Comparison of ENCODE assay signal across 1 cellular context in genomic region chrX:30196322-30196721, GRCh38.
TF ChIP-seq lines count a peak whose summit lies in the region.

No MANE protein-coding gene starts in this region.

TF ChIP-seq in GM23338, 12 proteins besides CTCF, POLR2A, EP300 and RAD21:
- TF ChIP-seq NANOG (IDR thresholded peaks at IDR 0.05; ENCODE audit: borderline replicate concordance) = no peak
- no peak for TF ChIP-seq ZNF331 (CRISPR knock-in tag; IDR thresholded peaks at IDR 0.05; ENCODE audit: low read depth)
- no peak for TF ChIP-seq EZH2 (IDR thresholded peaks at IDR 0.05; ENCODE audit: low read depth, unreplicated experiment)
- no peak for TF ChIP-seq JUNB (IDR thresholded peaks at IDR 0.05; ENCODE audit: unreplicated experiment)
- TF ChIP-seq ETS1 (IDR thresholded peaks at IDR 0.05) = no peak
- TF ChIP-seq CREB1 (CRISPR knock-in tag; IDR thresholded peaks at IDR 0.05; ENCODE audit: low read depth) = no peak
- no peak for TF ChIP-seq STAT1 (IDR thresholded peaks at IDR 0.05; ENCODE audit: unreplicated experiment)
- no peak for TF ChIP-seq ZNF114 (CRISPR knock-in tag; IDR thresholded peaks at IDR 0.05)
- TF ChIP-seq POLR2AphosphoS5 (IDR thresholded peaks at IDR 0.05; ENCODE audit: low read depth) = no peak
- TF ChIP-seq REST (IDR thresholded peaks at IDR 0.05; ENCODE audit: unreplicated experiment) = no peak
- no peak for TF ChIP-seq EZH2phosphoT487 (IDR thresholded peaks at IDR 0.05; ENCODE audit: unreplicated experiment)
- no peak for TF ChIP-seq ZNF462 (CRISPR knock-in tag; IDR thresholded peaks at IDR 0.05)
